ENCODE assay signal across 13 cellular contexts in the genomic region with DNA sequence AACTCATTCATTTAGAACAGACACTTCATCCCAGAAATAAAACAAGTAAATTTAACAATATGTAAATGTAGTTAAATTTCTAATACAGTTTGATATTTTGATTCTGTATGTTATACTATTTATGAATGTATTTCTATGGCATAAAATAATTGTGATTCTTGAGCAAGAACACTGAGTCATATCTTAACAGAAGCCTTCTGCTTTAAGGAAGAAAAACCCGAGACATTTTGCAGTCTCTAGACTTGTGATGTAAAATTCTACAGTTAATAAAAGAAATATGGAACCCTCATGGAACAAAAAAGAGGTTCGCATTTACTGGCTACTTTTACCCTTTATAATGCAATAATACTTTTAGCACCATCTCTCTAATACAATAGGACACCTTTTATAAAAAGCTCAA. TPM values are rescaled to one million over a fixed set of nuclear protein-coding genes. Genes with fewer than 3 reads are reported as not detected.
"Had no signal": no experiment of that assay in that cellular context is flagged by ENCODE, and none has a peak within 500 bp of the region (broad histone marks: within the 10 kb centered on the region; RNA-seq: fewer than 3 reads in every experiment).

No MANE protein-coding gene starts in this region.

- H3K9me3 ChIP-seq: ascending aorta, mucosa of descending colon, ovary, thyroid gland had no signal

- DNase-seq: activated effector memory CD4-positive, alpha-beta T cell treated with Interleukin-2 at 50 U/mL for 16 hours; activated T-cell treated with anti-CD3 and anti-CD28 coated beads for 4 hours; hippocampal formation; left ventricle myocardium superior; mucosa of descending colon; naive thymus-derived CD4-positive, alpha-beta T cell; ovary; T-cell; T-helper 9 cell; thyroid gland had no signal

- H3K4me1 ChIP-seq: ascending aorta, thyroid gland had no signal

- H3K4me3 ChIP-seq: ascending aorta, mucosa of descending colon, ovary, thyroid gland had no signal

- H3K27ac ChIP-seq: ascending aorta, ovary, thyroid gland had no signal

- H3K36me3 ChIP-seq: ovary had no signal

- H3K27me3 ChIP-seq: ascending aorta, ovary, thyroid gland had no signal

RNA-seq across cellular contexts. Expression of gene SCML4, which starts 47.9 kb away (rescaled TPM):
- total RNA-seq: ascending aorta, bronchial epithelial cell, kidney epithelial cell had no signal
